9 cellular contexts compared by ENCODE assay signal in genomic region chr16:1929578-1930337, GRCh38. TPM values are rescaled to one million over a fixed set of nuclear protein-coding genes. Genes with fewer than 3 reads are reported as not detected.
DNase-seq lines count a peak whose midpoint lies in the region; ATAC-seq lines count a peak whose summit lies in the region.
"Had no signal": no experiment of that assay in that cellular context is flagged by ENCODE, and none has a peak within 500 bp of the region (broad histone marks: within the 10 kb centered on the region; RNA-seq: fewer than 3 reads in every experiment).

No MANE protein-coding gene starts in this region.

- H3K4me3 Mint-ChIP-seq in activated CD4-positive, alpha-beta memory T cell treated with anti-CD3 and anti-CD28 coated beads, Interleukin-2, amount 10 ng/mL, durations not matched to agents 7 days and 5 days: peak overlapping the region; percentile 58
- H3K4me3 Mint-ChIP-seq in memory B cell: peak overlapping the region; percentile 60

- no peaks in the 10 kb centered on the region for H3K9me3 Mint-ChIP-seq in activated CD4-positive, alpha-beta memory T cell treated with anti-CD3 and anti-CD28 coated beads, Interleukin-2, amount 10 ng/mL, durations not matched to agents 7 days and 5 days
- H3K9me3 Mint-ChIP-seq in memory B cell: no peaks in the 10 kb centered on the region

- no peak overlapping the region for H3K27ac Mint-ChIP-seq in activated CD4-positive, alpha-beta memory T cell treated with anti-CD3 and anti-CD28 coated beads, Interleukin-2, amount 10 ng/mL, durations not matched to agents 7 days and 5 days
- H3K27ac Mint-ChIP-seq in memory B cell: no peak overlapping the region

- ATAC-seq in GM19328 (IDR thresholded peaks at IDR 0.05; ENCODE audit: unreplicated experiment) (peak; percentile 86), HG03457 (IDR thresholded peaks at IDR 0.05; ENCODE audit: unreplicated experiment) (peak; percentile 44), memory B cell (ENCODE audit: low read depth) (peak; percentile 94)

- DNase-seq in C1 segment of cervical spinal cord (lab: John Stamatoyannopoulos, UW): peak in 13 of 14 donors; percentile 33 to 94 (median 70)
- DNase-seq in NCI-H748 treated with DMSO at 0.1 percent for 48 hours (lab: John Stamatoyannopoulos, UW): peak; percentile 12
- DNase-seq in activated CD4-positive, alpha-beta memory T cell treated with anti-CD3 and anti-CD28 coated beads, Interleukin-2, amount 10 ng/mL, durations not matched to agents 7 days and 5 days: peak; percentile 92
- peak; percentile 89 for DNase-seq in effector CD4-positive, alpha-beta T cell
- DNase-seq in memory B cell (ENCODE audit: low spot score in 2 of 2): peak; percentile 96 to 100
- DNase-seq in stimulated activated CD4-positive, alpha-beta T cell treated with anti-CD3 and anti-CD28 coated beads, TNF-alpha, amount 100 ng/mL, for 4 hours (ENCODE audit: low read depth in 3 of 3): peak; percentile 87 to 98 (median 89)

- H3K4me1 Mint-ChIP-seq in activated CD4-positive, alpha-beta memory T cell treated with anti-CD3 and anti-CD28 coated beads, Interleukin-2, amount 10 ng/mL, durations not matched to agents 7 days and 5 days: peaks cover 5% of the 10 kb centered on the region
- H3K4me1 Mint-ChIP-seq in memory B cell: peaks cover 2% of the 10 kb centered on the region

- H3K36me3 Mint-ChIP-seq in activated CD4-positive, alpha-beta memory T cell treated with anti-CD3 and anti-CD28 coated beads, Interleukin-2, amount 10 ng/mL, durations not matched to agents 7 days and 5 days (ENCODE audit: low read depth): no peaks in the 10 kb centered on the region
- no peaks in the 10 kb centered on the region for H3K36me3 Mint-ChIP-seq in memory B cell

- CTCF ChIA-PET in activated CD4-positive, alpha-beta memory T cell treated with anti-CD3 and anti-CD28 coated beads, Interleukin-2, amount 10 ng/mL, durations not matched to agents 7 days and 5 days (lab: Charles Lee): interaction anchor here (0.6 to 2.8 kb wide), 12 partner anchors 10 to 1823 kb away, joined by 3 to 9 read pairs (median 3); partner anchors contain the start of genes MSRB1, NUBP2 and SPSB3

- H3K27me3 Mint-ChIP-seq in activated CD4-positive, alpha-beta memory T cell treated with anti-CD3 and anti-CD28 coated beads, Interleukin-2, amount 10 ng/mL, durations not matched to agents 7 days and 5 days: peaks cover 2% of the 10 kb centered on the region
- peaks cover 2% of the 10 kb centered on the region for H3K27me3 Mint-ChIP-seq in memory B cell

- POLR2A ChIA-PET in activated CD4-positive, alpha-beta memory T cell treated with anti-CD3 and anti-CD28 coated beads, Interleukin-2, amount 10 ng/mL, durations not matched to agents 7 days and 5 days (lab: Charles Lee): interaction anchor here (0.7 to 1.0 kb wide), 2 partner anchors 13 to 147 kb away, joined by 3 to 4 read pairs; partner anchors contain the start of gene NUBP2

RNA-seq across cellular contexts. Expression of gene HS3ST6, which starts 11.5 kb away (rescaled TPM):
- not detected for total RNA-seq in activated CD4-positive, alpha-beta memory T cell treated with anti-CD3 and anti-CD28 coated beads, Interleukin-2, amount 10 ng/mL, durations not matched to agents 7 days and 5 days
- total RNA-seq: T-helper 2 cell treated with Interferon-gamma antibody and Interleukin-4, amounts not matched to agents 100 ng/mL and 5 ng/mL, for 36 hours had no signal

RNA-seq across cellular contexts. Expression of gene MSRB1, which starts 13.2 kb away (rescaled TPM):
- total RNA-seq in activated CD4-positive, alpha-beta memory T cell treated with anti-CD3 and anti-CD28 coated beads, Interleukin-2, amount 10 ng/mL, durations not matched to agents 7 days and 5 days: 10 to 100 TPM; 17.9 TPM

RNA-seq across cellular contexts. Expression of gene RPL3L, which starts 24.7 kb away (rescaled TPM):
- total RNA-seq in activated CD4-positive, alpha-beta memory T cell treated with anti-CD3 and anti-CD28 coated beads, Interleukin-2, amount 10 ng/mL, durations not matched to agents 7 days and 5 days: not detected
- total RNA-seq: T-helper 2 cell treated with Interferon-gamma antibody and Interleukin-4, amounts not matched to agents 100 ng/mL and 5 ng/mL, for 36 hours had no signal

RNA-seq across cellular contexts. Expression of gene NDUFB10, which starts 29.6 kb away (rescaled TPM):
- total RNA-seq in activated CD4-positive, alpha-beta memory T cell treated with anti-CD3 and anti-CD28 coated beads, Interleukin-2, amount 10 ng/mL, durations not matched to agents 7 days and 5 days: 100 to 1,000 TPM; 131 to 138 TPM

RNA-seq across cellular contexts. Expression of gene RPS2, which starts 34.9 kb away (rescaled TPM):
- 1,000 to 10,000 TPM; 2,364 to 2,405 TPM for total RNA-seq in activated CD4-positive, alpha-beta memory T cell treated with anti-CD3 and anti-CD28 coated beads, Interleukin-2, amount 10 ng/mL, durations not matched to agents 7 days and 5 days

Comparison
In these comparisons a context has a peak if more than half of its experiments do, and no peak if none do; other contexts are left out.
1. Peak in every context shown above with its lines: DNase-seq and ATAC-seq.
2. DNase-seq: peak in every context shown above with its lines; median percentile 98 in memory B cell; 92 in activated CD4-positive, alpha-beta memory T cell treated with anti-CD3 and anti-CD28 coated beads, Interleukin-2, amount 10 ng/mL, durations not matched to agents 7 days and 5 days; 89 in effector CD4-positive, alpha-beta T cell; 89 in stimulated activated CD4-positive, alpha-beta T cell treated with anti-CD3 and anti-CD28 coated beads, TNF-alpha, amount 100 ng/mL, for 4 hours; 70 in C1 segment of cervical spinal cord; 12 in NCI-H748 treated with DMSO at 0.1 percent for 48 hours.
3. ATAC-seq: peak in every context shown above with its lines; median percentile 94 in memory B cell; 86 in GM19328; 44 in HG03457.